Comparison of ENCODE assay signal across 2 cellular contexts in the genomic region with DNA sequence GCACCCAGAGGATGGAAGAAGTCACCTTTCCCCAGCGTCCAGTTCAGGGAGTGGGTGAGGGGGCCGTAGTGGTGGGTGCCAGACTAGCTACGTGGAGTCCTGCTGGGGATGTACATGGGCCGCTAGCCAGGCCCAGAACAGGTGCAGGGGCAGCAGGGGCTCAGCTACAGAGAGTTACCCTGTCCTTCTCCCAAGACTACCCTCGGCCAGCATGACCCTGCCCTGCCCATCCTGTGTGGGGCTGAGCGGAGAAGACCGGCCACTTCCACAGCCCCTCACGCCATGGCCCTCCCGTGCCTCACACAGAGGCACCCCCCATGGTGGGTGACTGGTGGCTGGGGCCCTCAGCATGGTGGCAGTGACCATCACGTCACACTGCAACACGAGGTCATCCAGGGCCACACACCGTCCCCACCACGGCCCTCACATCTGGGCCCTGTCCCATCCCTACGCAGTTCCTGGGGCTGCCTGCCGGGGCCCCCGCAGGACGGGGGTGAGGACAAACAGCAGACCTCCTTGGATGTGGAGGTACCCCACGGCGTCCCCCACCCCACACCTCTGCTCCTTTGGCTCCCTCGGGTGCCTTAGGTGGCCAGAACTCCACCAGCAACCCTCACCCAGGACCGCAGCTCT.
TF ChIP-seq lines count a peak whose summit lies in the region.

No MANE protein-coding gene starts in this region.

TF ChIP-seq in SK-N-SH, 30 proteins besides CTCF, POLR2A, EP300 and RAD21 (continued from another document):
- TF ChIP-seq MXI1 (IDR thresholded peaks at IDR 0.05; ENCODE audit: low read depth, low read length) (no peak), TEAD4 (IDR thresholded peaks at IDR 0.05; ENCODE audit: borderline replicate concordance, insufficient read depth) (no peak), EZH2phosphoT487 (IDR thresholded peaks at IDR 0.05; ENCODE audit: borderline replicate concordance, low read depth) (no peak), CHD2 (IDR thresholded peaks at IDR 0.05; ENCODE audit: low read length, partially characterized antibody) (no peak), FOSL2 (IDR thresholded peaks at IDR 0.05; ENCODE audit: borderline replicate concordance, low read depth) (no peak), SIN3A (IDR thresholded peaks at IDR 0.05; ENCODE audit: borderline replicate concordance, low read depth, low read length) (no peak), ELF1 (IDR thresholded peaks at IDR 0.05) (no peak), MEF2A (IDR thresholded peaks at IDR 0.05; ENCODE audit: borderline replicate concordance, low read depth) (no peak), GABPA (IDR thresholded peaks at IDR 0.05; ENCODE audit: low read depth) (no peak), POLR2AphosphoS5 (IDR thresholded peaks at IDR 0.05; ENCODE audit: low read depth, low read length) (no peak)
- TF ChIP-seq, protein P1, sequence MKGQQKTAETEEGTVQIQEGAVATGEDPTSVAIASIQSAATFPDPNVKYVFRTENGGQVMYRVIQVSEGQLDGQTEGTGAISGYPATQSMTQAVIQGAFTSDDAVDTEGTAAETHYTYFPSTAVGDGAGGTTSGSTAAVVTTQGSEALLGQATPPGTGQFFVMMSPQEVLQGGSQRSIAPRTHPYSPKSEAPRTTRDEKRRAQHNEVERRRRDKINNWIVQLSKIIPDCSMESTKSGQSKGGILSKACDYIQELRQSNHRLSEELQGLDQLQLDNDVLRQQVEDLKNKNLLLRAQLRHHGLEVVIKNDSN (IDR thresholded peaks at IDR 0.05; ENCODE audit: borderline replicate concordance, low read depth), result no peak
- TF ChIP-seq, protein P2, sequence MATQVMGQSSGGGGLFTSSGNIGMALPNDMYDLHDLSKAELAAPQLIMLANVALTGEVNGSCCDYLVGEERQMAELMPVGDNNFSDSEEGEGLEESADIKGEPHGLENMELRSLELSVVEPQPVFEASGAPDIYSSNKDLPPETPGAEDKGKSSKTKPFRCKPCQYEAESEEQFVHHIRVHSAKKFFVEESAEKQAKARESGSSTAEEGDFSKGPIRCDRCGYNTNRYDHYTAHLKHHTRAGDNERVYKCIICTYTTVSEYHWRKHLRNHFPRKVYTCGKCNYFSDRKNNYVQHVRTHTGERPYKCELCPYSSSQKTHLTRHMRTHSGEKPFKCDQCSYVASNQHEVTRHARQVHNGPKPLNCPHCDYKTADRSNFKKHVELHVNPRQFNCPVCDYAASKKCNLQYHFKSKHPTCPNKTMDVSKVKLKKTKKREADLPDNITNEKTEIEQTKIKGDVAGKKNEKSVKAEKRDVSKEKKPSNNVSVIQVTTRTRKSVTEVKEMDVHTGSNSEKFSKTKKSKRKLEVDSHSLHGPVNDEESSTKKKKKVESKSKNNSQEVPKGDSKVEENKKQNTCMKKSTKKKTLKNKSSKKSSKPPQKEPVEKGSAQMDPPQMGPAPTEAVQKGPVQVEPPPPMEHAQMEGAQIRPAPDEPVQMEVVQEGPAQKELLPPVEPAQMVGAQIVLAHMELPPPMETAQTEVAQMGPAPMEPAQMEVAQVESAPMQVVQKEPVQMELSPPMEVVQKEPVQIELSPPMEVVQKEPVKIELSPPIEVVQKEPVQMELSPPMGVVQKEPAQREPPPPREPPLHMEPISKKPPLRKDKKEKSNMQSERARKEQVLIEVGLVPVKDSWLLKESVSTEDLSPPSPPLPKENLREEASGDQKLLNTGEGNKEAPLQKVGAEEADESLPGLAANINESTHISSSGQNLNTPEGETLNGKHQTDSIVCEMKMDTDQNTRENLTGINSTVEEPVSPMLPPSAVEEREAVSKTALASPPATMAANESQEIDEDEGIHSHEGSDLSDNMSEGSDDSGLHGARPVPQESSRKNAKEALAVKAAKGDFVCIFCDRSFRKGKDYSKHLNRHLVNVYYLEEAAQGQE (IDR thresholded peaks at IDR 0.05; ENCODE audit: low read depth, low read length), result no peak
- TF ChIP-seq, protein P3, sequence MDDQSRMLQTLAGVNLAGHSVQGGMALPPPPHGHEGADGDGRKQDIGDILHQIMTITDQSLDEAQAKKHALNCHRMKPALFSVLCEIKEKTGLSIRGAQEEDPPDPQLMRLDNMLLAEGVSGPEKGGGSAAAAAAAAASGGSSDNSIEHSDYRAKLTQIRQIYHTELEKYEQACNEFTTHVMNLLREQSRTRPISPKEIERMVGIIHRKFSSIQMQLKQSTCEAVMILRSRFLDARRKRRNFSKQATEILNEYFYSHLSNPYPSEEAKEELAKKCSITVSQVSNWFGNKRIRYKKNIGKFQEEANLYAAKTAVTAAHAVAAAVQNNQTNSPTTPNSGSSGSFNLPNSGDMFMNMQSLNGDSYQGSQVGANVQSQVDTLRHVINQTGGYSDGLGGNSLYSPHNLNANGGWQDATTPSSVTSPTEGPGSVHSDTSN (IDR thresholded peaks at IDR 0.05), result no peak

TF ChIP-seq in SK-N-SH treated with all-trans-retinoic acid at 6 μM for 48 hours, 23 proteins besides CTCF, POLR2A, EP300 and RAD21 (continued from another document):
- TF ChIP-seq, protein P4, sequence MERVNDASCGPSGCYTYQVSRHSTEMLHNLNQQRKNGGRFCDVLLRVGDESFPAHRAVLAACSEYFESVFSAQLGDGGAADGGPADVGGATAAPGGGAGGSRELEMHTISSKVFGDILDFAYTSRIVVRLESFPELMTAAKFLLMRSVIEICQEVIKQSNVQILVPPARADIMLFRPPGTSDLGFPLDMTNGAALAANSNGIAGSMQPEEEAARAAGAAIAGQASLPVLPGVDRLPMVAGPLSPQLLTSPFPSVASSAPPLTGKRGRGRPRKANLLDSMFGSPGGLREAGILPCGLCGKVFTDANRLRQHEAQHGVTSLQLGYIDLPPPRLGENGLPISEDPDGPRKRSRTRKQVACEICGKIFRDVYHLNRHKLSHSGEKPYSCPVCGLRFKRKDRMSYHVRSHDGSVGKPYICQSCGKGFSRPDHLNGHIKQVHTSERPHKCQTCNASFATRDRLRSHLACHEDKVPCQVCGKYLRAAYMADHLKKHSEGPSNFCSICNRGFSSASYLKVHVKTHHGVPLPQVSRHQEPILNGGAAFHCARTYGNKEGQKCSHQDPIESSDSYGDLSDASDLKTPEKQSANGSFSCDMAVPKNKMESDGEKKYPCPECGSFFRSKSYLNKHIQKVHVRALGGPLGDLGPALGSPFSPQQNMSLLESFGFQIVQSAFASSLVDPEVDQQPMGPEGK (CRISPR knock-in tag; IDR thresholded peaks at IDR 0.05; ENCODE audit: borderline replicate concordance), result no peak
- TF ChIP-seq ZNF70 (CRISPR knock-in tag; IDR thresholded peaks at IDR 0.05), result no peak
